ENCODE assay signal across 1 cellular context in genomic region chr13:102323505-102323904, GRCh38.
TF ChIP-seq lines count a peak whose summit lies in the region.

No MANE protein-coding gene starts in this region.

TF ChIP-seq in liver, 16 proteins besides CTCF, POLR2A, EP300 and RAD21 (continued from another document):
- TF ChIP-seq REST (IDR thresholded peaks at IDR 0.05) (no peak), HNF4A (conservative IDR thresholded peaks at IDR 0.05) (peak in 1 of 2 donors; percentile 79)
